1 cellular context compared by ENCODE assay signal in the genomic region with DNA sequence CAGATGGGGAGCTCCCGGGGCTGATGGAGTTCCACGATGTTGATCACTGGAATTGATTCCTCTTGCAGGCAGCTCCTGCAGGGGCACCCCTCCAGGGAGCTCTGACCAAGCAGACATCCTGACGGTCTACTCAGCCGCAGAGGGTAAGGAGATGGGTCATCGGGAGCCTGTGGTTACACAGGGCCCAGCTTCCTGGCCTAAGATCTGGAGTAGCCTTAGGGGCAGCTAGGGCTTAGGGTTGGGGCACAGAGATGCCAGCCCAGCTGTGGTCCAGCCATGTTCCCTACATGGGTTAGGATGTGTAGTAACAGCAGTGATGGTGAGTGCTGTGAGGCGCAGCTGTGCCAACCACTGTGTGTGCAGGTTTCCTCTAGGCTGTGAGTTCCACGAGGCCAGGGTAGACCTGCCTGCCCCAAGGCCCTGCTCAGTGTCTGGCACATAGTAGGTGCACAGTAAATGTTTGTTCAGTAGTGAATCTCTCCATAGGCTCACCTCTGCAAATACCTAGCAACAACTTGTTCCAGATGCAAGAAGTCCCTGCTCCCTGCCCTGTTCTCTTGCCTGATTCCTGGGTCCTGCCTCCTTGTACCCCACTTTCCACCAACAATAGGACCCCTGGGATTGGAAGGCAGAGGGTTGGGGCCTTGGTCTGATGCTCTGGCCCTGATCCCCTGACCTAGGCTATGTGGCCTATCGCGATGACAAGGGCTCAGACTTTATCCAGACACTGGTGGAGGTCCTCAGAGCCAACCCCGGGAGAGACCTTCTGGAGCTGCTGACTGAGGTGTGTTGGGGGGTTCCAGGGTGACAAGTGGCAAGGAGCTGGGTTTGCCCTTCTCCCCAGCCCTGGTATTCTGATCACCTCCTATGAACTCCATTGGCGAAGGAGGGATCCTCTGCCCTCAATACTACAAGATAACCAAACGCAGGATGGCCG.
TF ChIP-seq lines count a peak whose summit lies in the region.

No MANE protein-coding gene starts in this region.

TF ChIP-seq in H1, 55 proteins besides CTCF, POLR2A, EP300 and RAD21:
- no peak for TF ChIP-seq SIX5 (IDR thresholded peaks at IDR 0.05; ENCODE audit: low read depth, low read length)
- no peak for TF ChIP-seq PHF8 (conservative IDR thresholded peaks at IDR 0.05; ENCODE audit: low read depth, low read length)
- no peak for TF ChIP-seq RNF2 (IDR thresholded peaks at IDR 0.05; ENCODE audit: borderline replicate concordance, low read depth, low read length, missing control alignments, poor library complexity, severe bottlenecking)
- TF ChIP-seq SP4 (IDR thresholded peaks at IDR 0.05; ENCODE audit: low read length) = no peak
- TF ChIP-seq CBX8 (IDR thresholded peaks at IDR 0.05; ENCODE audit: borderline replicate concordance, low read depth, low read length) = no peak
TF ChIP-seq in H1: peak in this region for 0.
